1 cellular context compared by ENCODE assay signal in genomic region chr16:67514382-67514828, GRCh38.
TF ChIP-seq lines count a peak whose summit lies in the region.

No MANE protein-coding gene starts in this region.

TF ChIP-seq in IMR-90, 13 proteins besides CTCF, POLR2A, EP300 and RAD21:
- TF ChIP-seq SMC3 (IDR thresholded peaks at IDR 0.05; ENCODE audit: low read depth, low read length) (peak; percentile 82), CEBPB (IDR thresholded peaks at IDR 0.05; ENCODE audit: low read depth, low read length) (peak; percentile 89), MAZ (IDR thresholded peaks at IDR 0.05; ENCODE audit: borderline replicate concordance, low read depth, low read length) (0 out of 2 replicates have a peak, but pooled peaks have one; percentile 10), ELK1 (IDR thresholded peaks at IDR 0.05; ENCODE audit: borderline replicate concordance, low read depth, low read length) (no peak), MAFK (IDR thresholded peaks at IDR 0.05; ENCODE audit: low read depth, low read length) (peak; percentile 50; the same call in 1 of the 2 replicates)
